ENCODE assay signal across 2 cellular contexts in the genomic region with DNA sequence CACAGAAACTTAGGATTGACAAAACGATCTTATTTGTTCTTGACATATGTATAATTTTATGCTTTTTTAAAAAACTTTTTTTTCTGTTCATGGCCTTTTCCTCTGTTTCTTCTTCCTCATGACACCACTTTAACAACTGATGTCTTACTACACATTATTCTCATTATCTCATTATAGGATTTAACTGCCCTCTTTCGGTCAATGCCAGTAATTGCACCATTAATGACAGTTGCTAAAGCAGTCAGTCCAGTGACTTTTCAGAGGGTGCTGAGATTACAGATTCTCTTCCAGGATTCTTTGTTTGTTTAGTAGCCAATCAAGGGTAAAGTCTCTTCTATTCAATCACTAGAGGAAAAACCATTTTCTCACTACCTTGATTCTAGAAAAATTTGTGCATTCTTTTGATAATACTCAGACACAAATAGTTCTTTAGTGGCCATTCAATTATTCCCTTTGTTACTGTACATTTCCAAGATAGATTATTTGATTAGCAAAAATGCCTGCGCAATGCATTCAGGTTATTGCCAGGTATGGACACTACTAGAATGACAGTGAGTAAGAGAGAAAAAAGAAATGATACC.
TF ChIP-seq lines count a peak whose summit lies in the region.

No MANE protein-coding gene starts in this region.

TF ChIP-seq in Ishikawa, 13 proteins besides CTCF, POLR2A, EP300 and RAD21:
- TF ChIP-seq CREB1 (IDR thresholded peaks at IDR 0.05; ENCODE audit: low read depth) (no peak), CEBPB (IDR thresholded peaks at IDR 0.05) (no peak), ZBTB7A (IDR thresholded peaks at IDR 0.05; ENCODE audit: low read depth) (no peak), NFIC (IDR thresholded peaks at IDR 0.05) (no peak), EGR1 (IDR thresholded peaks at IDR 0.05) (no peak), TEAD4 (IDR thresholded peaks at IDR 0.05) (no peak), TCF12 (IDR thresholded peaks at IDR 0.05; ENCODE audit: low read depth) (no peak), TAF1 (IDR thresholded peaks at IDR 0.05; ENCODE audit: low read depth) (no peak), YY1 (IDR thresholded peaks at IDR 0.05; ENCODE audit: low read depth) (no peak), FOXM1 (IDR thresholded peaks at IDR 0.05; ENCODE audit: borderline replicate concordance, low read depth) (no peak)
- TF ChIP-seq, protein P1, sequence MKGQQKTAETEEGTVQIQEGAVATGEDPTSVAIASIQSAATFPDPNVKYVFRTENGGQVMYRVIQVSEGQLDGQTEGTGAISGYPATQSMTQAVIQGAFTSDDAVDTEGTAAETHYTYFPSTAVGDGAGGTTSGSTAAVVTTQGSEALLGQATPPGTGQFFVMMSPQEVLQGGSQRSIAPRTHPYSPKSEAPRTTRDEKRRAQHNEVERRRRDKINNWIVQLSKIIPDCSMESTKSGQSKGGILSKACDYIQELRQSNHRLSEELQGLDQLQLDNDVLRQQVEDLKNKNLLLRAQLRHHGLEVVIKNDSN (IDR thresholded peaks at IDR 0.05), result no peak
- TF ChIP-seq, protein P2, sequence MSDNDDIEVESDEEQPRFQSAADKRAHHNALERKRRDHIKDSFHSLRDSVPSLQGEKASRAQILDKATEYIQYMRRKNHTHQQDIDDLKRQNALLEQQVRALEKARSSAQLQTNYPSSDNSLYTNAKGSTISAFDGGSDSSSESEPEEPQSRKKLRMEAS (IDR thresholded peaks at IDR 0.05), result no peak
- TF ChIP-seq, protein P3, sequence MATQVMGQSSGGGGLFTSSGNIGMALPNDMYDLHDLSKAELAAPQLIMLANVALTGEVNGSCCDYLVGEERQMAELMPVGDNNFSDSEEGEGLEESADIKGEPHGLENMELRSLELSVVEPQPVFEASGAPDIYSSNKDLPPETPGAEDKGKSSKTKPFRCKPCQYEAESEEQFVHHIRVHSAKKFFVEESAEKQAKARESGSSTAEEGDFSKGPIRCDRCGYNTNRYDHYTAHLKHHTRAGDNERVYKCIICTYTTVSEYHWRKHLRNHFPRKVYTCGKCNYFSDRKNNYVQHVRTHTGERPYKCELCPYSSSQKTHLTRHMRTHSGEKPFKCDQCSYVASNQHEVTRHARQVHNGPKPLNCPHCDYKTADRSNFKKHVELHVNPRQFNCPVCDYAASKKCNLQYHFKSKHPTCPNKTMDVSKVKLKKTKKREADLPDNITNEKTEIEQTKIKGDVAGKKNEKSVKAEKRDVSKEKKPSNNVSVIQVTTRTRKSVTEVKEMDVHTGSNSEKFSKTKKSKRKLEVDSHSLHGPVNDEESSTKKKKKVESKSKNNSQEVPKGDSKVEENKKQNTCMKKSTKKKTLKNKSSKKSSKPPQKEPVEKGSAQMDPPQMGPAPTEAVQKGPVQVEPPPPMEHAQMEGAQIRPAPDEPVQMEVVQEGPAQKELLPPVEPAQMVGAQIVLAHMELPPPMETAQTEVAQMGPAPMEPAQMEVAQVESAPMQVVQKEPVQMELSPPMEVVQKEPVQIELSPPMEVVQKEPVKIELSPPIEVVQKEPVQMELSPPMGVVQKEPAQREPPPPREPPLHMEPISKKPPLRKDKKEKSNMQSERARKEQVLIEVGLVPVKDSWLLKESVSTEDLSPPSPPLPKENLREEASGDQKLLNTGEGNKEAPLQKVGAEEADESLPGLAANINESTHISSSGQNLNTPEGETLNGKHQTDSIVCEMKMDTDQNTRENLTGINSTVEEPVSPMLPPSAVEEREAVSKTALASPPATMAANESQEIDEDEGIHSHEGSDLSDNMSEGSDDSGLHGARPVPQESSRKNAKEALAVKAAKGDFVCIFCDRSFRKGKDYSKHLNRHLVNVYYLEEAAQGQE (IDR thresholded peaks at IDR 0.05; ENCODE audit: low read depth), result no peak

TF ChIP-seq in H1, 55 proteins besides CTCF, POLR2A, EP300 and RAD21:
- TF ChIP-seq CEBPB (IDR thresholded peaks at IDR 0.05; ENCODE audit: low read depth, low read length), result peak; percentile 63
- no peak for TF ChIP-seq TEAD4 (IDR thresholded peaks at IDR 0.05; ENCODE audit: low read depth, low read length)
